8 cellular contexts compared by ENCODE assay signal in genomic region chr19:35901854-35902661, GRCh38. TPM values are rescaled to one million over a fixed set of nuclear protein-coding genes. Genes with fewer than 3 reads are reported as not detected.
DNase-seq lines count a peak whose midpoint lies in the region; ATAC-seq and TF ChIP-seq lines count a peak whose summit lies in the region.

A gene with protein sequence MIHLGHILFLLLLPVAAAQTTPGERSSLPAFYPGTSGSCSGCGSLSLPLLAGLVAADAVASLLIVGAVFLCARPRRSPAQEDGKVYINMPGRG (plus strand): TSS chr19:35902529. CDS start chr19:35902594, 65 bp downstream.

- H3K27ac Mint-ChIP-seq in activated T-cell treated with anti-CD3 and anti-CD28 coated beads, Interleukin-2, amount 50 U/mL, for 72 hours: peak within 1 kb of the TSS; percentile 95
- H3K27ac Mint-ChIP-seq in glutamatergic neuron (ENCODE audit: unreplicated experiment): peak within 1 kb of the TSS; percentile 23
- peak within 1 kb of the TSS; percentile 99 for H3K27ac Mint-ChIP-seq in stimulated activated memory B cell treated with anti-CD40 and anti-IgM and Interleukin-4, amounts not matched to agents 10 μg/mL and 1 μg/mL and 100 μg/mL, for 72 hours

- H3K4me3 Mint-ChIP-seq in activated T-cell treated with anti-CD3 and anti-CD28 coated beads, Interleukin-2, amount 50 U/mL, for 72 hours: peak within 1 kb of the TSS; percentile 88 to 96
- peak within 1 kb of the TSS; percentile 68 for H3K4me3 Mint-ChIP-seq in glutamatergic neuron (ENCODE audit: unreplicated experiment)
- peak within 1 kb of the TSS; percentile 85 for H3K4me3 Mint-ChIP-seq in stimulated activated memory B cell treated with anti-CD40 and anti-IgM and Interleukin-4, amounts not matched to agents 10 μg/mL and 1 μg/mL and 100 μg/mL, for 72 hours

- H3K9me3 Mint-ChIP-seq in activated T-cell treated with anti-CD3 and anti-CD28 coated beads, Interleukin-2, amount 50 U/mL, for 72 hours: no peaks in the 10 kb centered on the region
- peaks cover 3% of the 10 kb centered on the region for H3K9me3 Mint-ChIP-seq in glutamatergic neuron (ENCODE audit: unreplicated experiment)
- no peaks in the 10 kb centered on the region for H3K9me3 Mint-ChIP-seq in stimulated activated memory B cell treated with anti-CD40 and anti-IgM and Interleukin-4, amounts not matched to agents 10 μg/mL and 1 μg/mL and 100 μg/mL, for 72 hours

- no peak for TF ChIP-seq CTCF in glutamatergic neuron (IDR thresholded peaks at IDR 0.05; ENCODE audit: partially characterized antibody, unreplicated experiment)

- DNase-seq in GDM1 (lab: John Stamatoyannopoulos, UW) (peak; percentile 80), M059J (ENCODE audit: low read depth) (peak; percentile 73), glutamatergic neuron (no peak), SK-N-DZ (ENCODE audit: low spot score) (no peak), erythroblast (lab: John Stamatoyannopoulos, UW) (no peak), HEK293T (ENCODE audit: extremely low spot score) (no peak)
- peak; percentile 41 to 43 for DNase-seq in activated T-cell treated with anti-CD3 and anti-CD28 coated beads, Interleukin-2, amount 50 U/mL, for 72 hours

- H3K36me3 Mint-ChIP-seq in activated T-cell treated with anti-CD3 and anti-CD28 coated beads, Interleukin-2, amount 50 U/mL, for 72 hours (ENCODE audit: insufficient read depth in 2 of 2): peaks cover 10 to 11% of the 10 kb centered on the region in 2 donors
- H3K36me3 Mint-ChIP-seq in glutamatergic neuron (ENCODE audit: unreplicated experiment): no peaks in the 10 kb centered on the region
- peaks cover 32% of the 10 kb centered on the region for H3K36me3 Mint-ChIP-seq in stimulated activated memory B cell treated with anti-CD40 and anti-IgM and Interleukin-4, amounts not matched to agents 10 μg/mL and 1 μg/mL and 100 μg/mL, for 72 hours

- no peaks in the 10 kb centered on the region for H3K27me3 Mint-ChIP-seq in activated T-cell treated with anti-CD3 and anti-CD28 coated beads, Interleukin-2, amount 50 U/mL, for 72 hours (ENCODE audit: low read depth)
- H3K27me3 Mint-ChIP-seq in glutamatergic neuron (ENCODE audit: unreplicated experiment): peaks cover 8% of the 10 kb centered on the region
- H3K27me3 Mint-ChIP-seq in stimulated activated memory B cell treated with anti-CD40 and anti-IgM and Interleukin-4, amounts not matched to agents 10 μg/mL and 1 μg/mL and 100 μg/mL, for 72 hours: no peaks in the 10 kb centered on the region

- ATAC-seq in activated T-cell treated with anti-CD3 and anti-CD28 coated beads, Interleukin-2, amount 50 U/mL, for 72 hours (replicated peaks in 1 of 2): peak in 1 of 2 donors; percentile 21
- no peak for ATAC-seq in stimulated activated memory B cell treated with anti-CD40 and anti-IgM and Interleukin-4, amounts not matched to agents 10 μg/mL and 1 μg/mL and 100 μg/mL, for 72 hours

- POLR2A ChIA-PET in HEK293T (lab: Yijun Ruan, JAX): no interaction called here

- H3K4me1 Mint-ChIP-seq in activated T-cell treated with anti-CD3 and anti-CD28 coated beads, Interleukin-2, amount 50 U/mL, for 72 hours (ENCODE audit: low read depth): peaks cover 70% of the 10 kb centered on the region
- H3K4me1 Mint-ChIP-seq in glutamatergic neuron (ENCODE audit: low read depth, unreplicated experiment): peaks cover 10% of the 10 kb centered on the region
- peaks cover 73% of the 10 kb centered on the region for H3K4me1 Mint-ChIP-seq in stimulated activated memory B cell treated with anti-CD40 and anti-IgM and Interleukin-4, amounts not matched to agents 10 μg/mL and 1 μg/mL and 100 μg/mL, for 72 hours

- no peak for TF ChIP-seq POLR2A in erythroblast (IDR thresholded peaks at IDR 0.05; ENCODE audit: low read length)

- CTCF ChIA-PET in HEK293T (lab: Yijun Ruan, JAX): no interaction called here

TF ChIP-seq in HEK293T, 16 proteins besides CTCF, POLR2A, EP300 and RAD21:
- TF ChIP-seq ZNF384 (IDR thresholded peaks at IDR 0.05) (no peak), NFRKB (IDR thresholded peaks at IDR 0.05) (no peak), LEF1 (IDR thresholded peaks at IDR 0.05; ENCODE audit: borderline replicate concordance) (no peak), ARNT (IDR thresholded peaks at IDR 0.05) (no peak), FOXM1 (IDR thresholded peaks at IDR 0.05; ENCODE audit: borderline replicate concordance) (no peak), ELF4 (IDR thresholded peaks at IDR 0.05) (no peak), HDGF (IDR thresholded peaks at IDR 0.05; ENCODE audit: borderline replicate concordance) (no peak), L3MBTL2 (conservative IDR thresholded peaks at IDR 0.05) (no peak), TARDBP (IDR thresholded peaks at IDR 0.05) (no peak), BHLHE40 (IDR thresholded peaks at IDR 0.05; ENCODE audit: borderline replicate concordance) (no peak), FOXA1 (IDR thresholded peaks at IDR 0.05) (no peak), SP1 (IDR thresholded peaks at IDR 0.05) (no peak), PKNOX1 (IDR thresholded peaks at IDR 0.05) (no peak), CTBP1 (IDR thresholded peaks at IDR 0.05; ENCODE audit: borderline replicate concordance) (no peak), SUZ12 (IDR thresholded peaks at IDR 0.05) (no peak), FOXK2 (IDR thresholded peaks at IDR 0.05) (no peak)

RNA-seq across cellular contexts. Expression of the gene that starts here (rescaled TPM):
- not detected in 2 replicates for total RNA-seq in M059J (2014; rRNA removed; shearing (Covaris generic))
- 10 to 100 TPM; 56.1 to 71.9 TPM for total RNA-seq in activated T-cell treated with anti-CD3 and anti-CD28 coated beads, Interleukin-2, amount 50 U/mL, for 72 hours
- total RNA-seq in glutamatergic neuron (ENCODE audit: unreplicated experiment): not detected
- polyA plus RNA-seq in SK-N-DZ (2014; cell fraction: cytosol; rRNA removed): not detected in 2 replicates
- not detected in 2 replicates for polyA plus RNA-seq in SK-N-DZ (2014; cell fraction: nucleus; rRNA removed)

Comparison
In these comparisons a context has a peak if more than half of its experiments do, and no peak if none do; other contexts are left out.
1. RNA of the gene that starts here (total RNA-seq): 56.1 to 71.9 TPM in activated T-cell treated with anti-CD3 and anti-CD28 coated beads, Interleukin-2, amount 50 U/mL, for 72 hours; not detected in glutamatergic neuron (single experiment) and not detected in M059J; every median in the first group is over 10 times any median in the second.
2. Peak in DNase-seq in M059J; RNA of the gene not detected or under 1 TPM.
3. DNase-seq: peak in GDM1 (single experiment) and activated T-cell treated with anti-CD3 and anti-CD28 coated beads, Interleukin-2, amount 50 U/mL, for 72 hours (2 of 2); none in glutamatergic neuron (single experiment), SK-N-DZ (single experiment), erythroblast (0 of 2) and HEK293T (single experiment).
4. H3K27ac Mint-ChIP-seq: peak in every context shown above with its lines; median percentile 99 in stimulated activated memory B cell treated with anti-CD40 and anti-IgM and Interleukin-4, amounts not matched to agents 10 μg/mL and 1 μg/mL and 100 μg/mL, for 72 hours; 95 in activated T-cell treated with anti-CD3 and anti-CD28 coated beads, Interleukin-2, amount 50 U/mL, for 72 hours; 23 in glutamatergic neuron.
5. Peak in every context shown above with its lines, with median percentiles within 50 percentile points of each other: H3K4me3 Mint-ChIP-seq.